Comparison of ENCODE assay signal across 1 cellular context in the genomic region with DNA sequence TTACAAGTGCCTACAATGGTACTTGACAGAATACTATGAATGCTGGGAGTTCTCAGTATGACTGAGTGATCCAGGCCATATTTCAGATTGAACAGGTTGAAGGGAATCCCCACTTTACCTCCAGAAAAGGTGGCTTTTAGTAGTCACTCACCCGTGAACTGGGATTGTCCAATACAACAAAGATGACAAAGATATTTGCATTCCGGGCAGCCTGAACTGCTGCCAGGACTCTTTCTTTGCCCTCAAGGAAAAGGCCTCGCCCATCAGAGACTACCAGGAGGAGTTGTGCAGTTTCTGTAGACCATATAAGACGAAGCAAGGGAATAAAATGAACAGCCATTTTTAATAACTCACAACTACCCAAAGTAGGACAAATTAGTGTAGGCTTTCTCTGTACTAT.
TF ChIP-seq lines count a peak whose summit lies in the region.

No MANE protein-coding gene starts in this region.

TF ChIP-seq in GM23338, 12 proteins besides CTCF, POLR2A, EP300 and RAD21 (continued from another document):
- TF ChIP-seq, protein P1, sequence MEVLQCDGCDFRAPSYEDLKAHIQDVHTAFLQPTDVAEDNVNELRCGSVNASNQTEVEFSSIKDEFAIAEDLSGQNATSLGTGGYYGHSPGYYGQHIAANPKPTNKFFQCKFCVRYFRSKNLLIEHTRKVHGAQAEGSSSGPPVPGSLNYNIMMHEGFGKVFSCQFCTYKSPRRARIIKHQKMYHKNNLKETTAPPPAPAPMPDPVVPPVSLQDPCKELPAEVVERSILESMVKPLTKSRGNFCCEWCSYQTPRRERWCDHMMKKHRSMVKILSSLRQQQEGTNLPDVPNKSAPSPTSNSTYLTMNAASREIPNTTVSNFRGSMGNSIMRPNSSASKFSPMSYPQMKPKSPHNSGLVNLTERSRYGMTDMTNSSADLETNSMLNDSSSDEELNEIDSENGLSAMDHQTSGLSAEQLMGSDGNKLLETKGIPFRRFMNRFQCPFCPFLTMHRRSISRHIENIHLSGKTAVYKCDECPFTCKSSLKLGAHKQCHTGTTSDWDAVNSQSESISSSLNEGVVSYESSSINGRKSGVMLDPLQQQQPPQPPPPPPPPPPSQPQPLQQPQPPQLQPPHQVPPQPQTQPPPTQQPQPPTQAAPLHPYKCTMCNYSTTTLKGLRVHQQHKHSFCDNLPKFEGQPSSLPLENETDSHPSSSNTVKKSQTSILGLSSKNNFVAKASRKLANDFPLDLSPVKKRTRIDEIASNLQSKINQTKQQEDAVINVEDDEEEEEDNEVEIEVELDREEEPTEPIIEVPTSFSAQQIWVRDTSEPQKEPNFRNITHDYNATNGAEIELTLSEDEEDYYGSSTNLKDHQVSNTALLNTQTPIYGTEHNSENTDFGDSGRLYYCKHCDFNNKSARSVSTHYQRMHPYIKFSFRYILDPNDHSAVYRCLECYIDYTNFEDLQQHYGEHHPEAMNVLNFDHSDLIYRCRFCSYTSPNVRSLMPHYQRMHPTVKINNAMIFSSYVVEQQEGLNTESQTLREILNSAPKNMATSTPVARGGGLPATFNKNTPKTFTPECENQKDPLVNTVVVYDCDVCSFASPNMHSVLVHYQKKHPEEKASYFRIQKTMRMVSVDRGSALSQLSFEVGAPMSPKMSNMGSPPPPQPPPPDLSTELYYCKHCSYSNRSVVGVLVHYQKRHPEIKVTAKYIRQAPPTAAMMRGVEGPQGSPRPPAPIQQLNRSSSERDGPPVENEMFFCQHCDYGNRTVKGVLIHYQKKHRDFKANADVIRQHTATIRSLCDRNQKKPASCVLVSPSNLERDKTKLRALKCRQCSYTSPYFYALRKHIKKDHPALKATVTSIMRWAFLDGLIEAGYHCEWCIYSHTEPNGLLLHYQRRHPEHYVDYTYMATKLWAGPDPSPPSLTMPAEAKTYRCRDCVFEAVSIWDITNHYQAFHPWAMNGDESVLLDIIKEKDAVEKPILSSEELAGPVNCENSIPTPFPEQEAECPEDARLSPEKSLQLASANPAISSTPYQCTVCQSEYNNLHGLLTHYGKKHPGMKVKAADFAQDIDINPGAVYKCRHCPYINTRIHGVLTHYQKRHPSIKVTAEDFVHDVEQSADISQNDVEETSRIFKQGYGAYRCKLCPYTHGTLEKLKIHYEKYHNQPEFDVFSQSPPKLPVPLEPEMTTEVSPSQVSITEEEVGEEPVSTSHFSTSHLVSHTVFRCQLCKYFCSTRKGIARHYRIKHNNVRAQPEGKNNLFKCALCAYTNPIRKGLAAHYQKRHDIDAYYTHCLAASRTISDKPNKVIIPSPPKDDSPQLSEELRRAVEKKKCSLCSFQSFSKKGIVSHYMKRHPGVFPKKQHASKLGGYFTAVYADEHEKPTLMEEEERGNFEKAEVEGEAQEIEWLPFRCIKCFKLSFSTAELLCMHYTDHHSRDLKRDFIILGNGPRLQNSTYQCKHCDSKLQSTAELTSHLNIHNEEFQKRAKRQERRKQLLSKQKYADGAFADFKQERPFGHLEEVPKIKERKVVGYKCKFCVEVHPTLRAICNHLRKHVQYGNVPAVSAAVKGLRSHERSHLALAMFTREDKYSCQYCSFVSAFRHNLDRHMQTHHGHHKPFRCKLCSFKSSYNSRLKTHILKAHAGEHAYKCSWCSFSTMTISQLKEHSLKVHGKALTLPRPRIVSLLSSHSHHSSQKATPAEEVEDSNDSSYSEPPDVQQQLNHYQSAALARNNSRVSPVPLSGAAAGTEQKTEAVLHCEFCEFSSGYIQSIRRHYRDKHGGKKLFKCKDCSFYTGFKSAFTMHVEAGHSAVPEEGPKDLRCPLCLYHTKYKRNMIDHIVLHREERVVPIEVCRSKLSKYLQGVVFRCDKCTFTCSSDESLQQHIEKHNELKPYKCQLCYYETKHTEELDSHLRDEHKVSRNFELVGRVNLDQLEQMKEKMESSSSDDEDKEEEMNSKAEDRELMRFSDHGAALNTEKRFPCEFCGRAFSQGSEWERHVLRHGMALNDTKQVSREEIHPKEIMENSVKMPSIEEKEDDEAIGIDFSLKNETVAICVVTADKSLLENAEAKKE (CRISPR knock-in tag; IDR thresholded peaks at IDR 0.05), result no peak
- no peak for TF ChIP-seq ZNF331 (CRISPR knock-in tag; IDR thresholded peaks at IDR 0.05; ENCODE audit: low read depth)
TF ChIP-seq in GM23338: peak in this region for 0.
